ENCODE assay signal across 24 cellular contexts in the genomic region with DNA sequence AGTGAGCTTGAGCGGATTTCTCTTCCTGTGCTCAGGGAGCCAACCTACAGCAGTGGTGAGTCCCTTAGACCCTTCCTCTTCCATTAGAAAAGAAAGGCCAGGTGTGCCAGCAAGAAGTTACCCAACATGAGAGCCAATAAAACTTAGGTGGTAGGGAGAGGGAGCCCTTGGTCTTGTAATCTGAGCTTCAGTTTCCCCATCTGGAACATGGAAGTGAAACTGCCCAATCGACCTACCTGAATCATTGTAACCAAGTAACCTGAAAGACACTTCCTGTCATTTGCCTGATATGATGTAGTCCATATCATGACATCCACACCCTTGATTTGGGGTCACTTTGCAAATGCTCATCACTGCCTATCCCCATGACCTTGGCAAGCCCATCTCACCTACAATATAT.
DNase-seq lines count a peak whose midpoint lies in the region; ATAC-seq, FAIRE-seq and TF ChIP-seq lines count a peak whose summit lies in the region.
"Had no signal": no experiment of that assay in that cellular context is flagged by ENCODE, and none has a peak within 500 bp of the region (broad histone marks: within the 10 kb centered on the region; RNA-seq: fewer than 3 reads in every experiment).

No MANE protein-coding gene starts in this region.

- no TSS peak for BruUV-seq in GM12878 (replicated peaks; lab: Mats Ljungman, UMichigan)

- H3K9me3 Mint-ChIP-seq in immature natural killer cell: no peaks in the 10 kb centered on the region
- H3K9me3 Mint-ChIP-seq: activated naive CD4-positive, alpha-beta T cell treated with anti-CD3 and anti-CD28 coated beads, Interleukin-2, amount 10 ng/mL, durations not matched to agents 7 days and 5 days; central memory CD8-positive, alpha-beta T cell had no signal

- no peak for TF ChIP-seq POLR2A in GM12878 (IDR thresholded peaks at IDR 0.05; ENCODE audit: low read depth, low read length)

- FAIRE-seq in GM12878 (lab: Jason Lieb, UNC): peak; percentile 95
- FAIRE-seq: A204.1, frontal cortex had no signal

- POLR2A ChIA-PET in GM12878 (lab: Charles Lee): no interaction called here

- no peak for TF ChIP-seq CTCF in GM12878 (IDR thresholded peaks at IDR 0.05 in 2 of 3, conservative IDR thresholded peaks at IDR 0.05 in 1 of 3; ENCODE audit: control insufficient read depth in 2 of 3, extremely low read depth in 1 of 3, insufficient read depth in 1 of 3, low read depth in 3 of 3, low read length in 3 of 3)

- peaks cover 0 to 2% of the 10 kb centered on the region in 2 donors for H3K4me1 Mint-ChIP-seq in immature natural killer cell
- H3K4me1 Mint-ChIP-seq: central memory CD8-positive, alpha-beta T cell had no signal

- no peaks in the 10 kb centered on the region for H4K20me1 ChIP-seq in GM12878 (ENCODE audit: control insufficient read depth, insufficient read depth)
- H4K20me1 ChIP-seq: BLaER1 had no signal

- H3K79me2 ChIP-seq in GM12878 (ENCODE audit: control insufficient read depth, insufficient read depth, low read length): no peaks in the 10 kb centered on the region

- CTCF ChIA-PET in GM12878 (lab: Yijun Ruan, JAX): interaction anchor here (1.5 kb wide), 1 partner anchor 61 kb away, joined by 12 read pairs; no protein-coding TSS in a partner anchor

- H3K4me3 Mint-ChIP-seq in immature natural killer cell: no peak overlapping the region
- H3K4me3 Mint-ChIP-seq: activated naive CD4-positive, alpha-beta T cell treated with anti-CD3 and anti-CD28 coated beads, Interleukin-2, amount 10 ng/mL, durations not matched to agents 7 days and 5 days; central memory CD8-positive, alpha-beta T cell had no signal

- in situ Hi-C loops in GM12878 (cut with MboI): no loop called here

- ATAC-seq in GM12878 (peak; percentile 81), HG02981 (IDR thresholded peaks at IDR 0.05; ENCODE audit: unreplicated experiment) (no peak)

- H3K36me3 Mint-ChIP-seq in immature natural killer cell: no peaks in the 10 kb centered on the region
- H3K36me3 Mint-ChIP-seq: activated naive CD4-positive, alpha-beta T cell treated with anti-CD3 and anti-CD28 coated beads, Interleukin-2, amount 10 ng/mL, durations not matched to agents 7 days and 5 days had no signal

- DNase-seq in NOMO-1 treated with DMSO at 0.1 percent for 48 hours (lab: John Stamatoyannopoulos, UW; ENCODE audit: unreplicated experiment) (peak; percentile 24), NOMO-1 treated with dmso at 0.1 percent for 144 hours (lab: John Stamatoyannopoulos, UW; ENCODE audit: unreplicated experiment) (no peak), NCI-H510A (lab: John Stamatoyannopoulos, UW) (peak; percentile 36), GM12878 (ENCODE audit: low read depth, low spot score) (no peak), NCI-H526 (lab: John Stamatoyannopoulos, UW) (no peak), immature natural killer cell (no peak), NCI-H2081 treated with DMSO at 0.1 percent for 48 hours (lab: John Stamatoyannopoulos, UW) (no peak)
- DNase-seq: activated CD4-positive, CD25-positive, alpha-beta regulatory T cell treated with anti-CD3 and anti-CD28 coated beads, Interleukin-2, amount 50 U/mL, for 72 hours; activated naive CD4-positive, alpha-beta T cell treated with anti-CD3 and anti-CD28 coated beads, Interleukin-2, amount 10 ng/mL, durations not matched to agents 7 days and 5 days; activated T-cell treated with anti-CD3 and anti-CD28 coated beads, Interleukin-2, amount 50 U/mL, for 48 hours; aorta; DMS 273 treated with DMSO at 0.1 percent for 48 hours; dorsolateral prefrontal cortex; erythroblast; Kasumi-1; NCI-H1105; retina; substantia nigra; T1000 had no signal

- peak; percentile 28; the same call in 1 of the 2 replicates for TF ChIP-seq RAD21 in GM12878 (IDR thresholded peaks at IDR 0.05; ENCODE audit: insufficient read depth, low read depth, low read length)

- H3K4me1 ChIP-seq in GM12878 (ENCODE audit: control insufficient read depth, insufficient read depth, low read length): no peaks in the 10 kb centered on the region

- no peak overlapping the region for H3K4me2 ChIP-seq in GM12878 (ENCODE audit: control insufficient read depth, insufficient read depth)
- H3K4me2 ChIP-seq: BLaER1 had no signal

- no peak overlapping the region for H3K9ac ChIP-seq in GM12878 (ENCODE audit: control insufficient read depth, insufficient read depth, low read length)
- H3K9ac ChIP-seq: BLaER1 had no signal

- H3K36me3 ChIP-seq in GM12878 (ENCODE audit: control insufficient read depth in 2 of 2, insufficient read depth in 2 of 2, low read length in 1 of 2): no peaks in the 10 kb centered on the region
- H3K36me3 ChIP-seq: BLaER1 had no signal

- WGBS in GM12878 (ENCODE audit: insufficient coverage, insufficient replicate concordance, low lambda C conversion rate, missing lambda C conversion rate): 52% methylated on average over 2 of the region's 2 CpGs

- no peaks in the 10 kb centered on the region for H3K9me3 ChIP-seq in GM12878 (replicated peaks; ENCODE audit: control insufficient read depth, insufficient read depth, low read length)
- H3K9me3 ChIP-seq: BLaER1 had no signal

- H3K27me3 Mint-ChIP-seq in immature natural killer cell (ENCODE audit: low read depth in 3 of 3): peaks cover 2 to 8% (median 3%) of the 10 kb centered on the region in 3 donors
- H3K27me3 Mint-ChIP-seq: central memory CD8-positive, alpha-beta T cell had no signal

- intact Hi-C loops in GM12878 (cut with micrococcal nuclease; ENCODE audit: unreplicated experiment): no loop called here

- H3K27ac ChIP-seq in GM12878 (ENCODE audit: control insufficient read depth, insufficient read depth): no peak overlapping the region
- H3K27ac ChIP-seq: BLaER1, dorsolateral prefrontal cortex had no signal

- SMC1A ChIA-PET in GM12878 (lab: Charles Lee; ENCODE audit: uncharacterized antibody, unreplicated experiment): interaction anchor here (1.2 to 1.8 kb wide), 2 partner anchors 57 to 59 kb away, joined by 3 to 7 read pairs; no protein-coding TSS in a partner anchor

- H3K27ac Mint-ChIP-seq in immature natural killer cell: no peak overlapping the region
- H3K27ac Mint-ChIP-seq: activated naive CD4-positive, alpha-beta T cell treated with anti-CD3 and anti-CD28 coated beads, Interleukin-2, amount 10 ng/mL, durations not matched to agents 7 days and 5 days had no signal

- no peak for TF ChIP-seq EP300 in GM12878 (IDR thresholded peaks at IDR 0.05; ENCODE audit: borderline replicate concordance in 1 of 2, control insufficient read depth in 1 of 2, low read depth in 2 of 2, low read length in 2 of 2)

- RAD21 ChIA-PET in GM12878 (lab: Charles Lee; ENCODE audit: unreplicated experiment): interaction anchor here (0.7 to 1.8 kb wide), 3 partner anchors 51 to 305 kb away, joined by 3 read pairs; no protein-coding TSS in a partner anchor

- H2AFZ ChIP-seq in GM12878 (ENCODE audit: control insufficient read depth, low read depth, low read length): no peak overlapping the region

- peaks cover 0 to 1% of the 10 kb centered on the region in 2 experiments; a peak in 2 of 4 replicates for H3K27me3 ChIP-seq in GM12878 (replicated peaks in 1 of 2; ENCODE audit: control insufficient read depth in 2 of 2, insufficient read depth in 2 of 2, low read length in 1 of 2)
- H3K27me3 ChIP-seq: BLaER1, dorsolateral prefrontal cortex had no signal

- H3K4me3 ChIP-seq in GM12878: no peak overlapping the region
- H3K4me3 ChIP-seq: BLaER1, dorsolateral prefrontal cortex had no signal

TF ChIP-seq in GM12878, 131 proteins besides CTCF, POLR2A, EP300 and RAD21 (continues in another document):
- TF ChIP-seq, protein P1, sequence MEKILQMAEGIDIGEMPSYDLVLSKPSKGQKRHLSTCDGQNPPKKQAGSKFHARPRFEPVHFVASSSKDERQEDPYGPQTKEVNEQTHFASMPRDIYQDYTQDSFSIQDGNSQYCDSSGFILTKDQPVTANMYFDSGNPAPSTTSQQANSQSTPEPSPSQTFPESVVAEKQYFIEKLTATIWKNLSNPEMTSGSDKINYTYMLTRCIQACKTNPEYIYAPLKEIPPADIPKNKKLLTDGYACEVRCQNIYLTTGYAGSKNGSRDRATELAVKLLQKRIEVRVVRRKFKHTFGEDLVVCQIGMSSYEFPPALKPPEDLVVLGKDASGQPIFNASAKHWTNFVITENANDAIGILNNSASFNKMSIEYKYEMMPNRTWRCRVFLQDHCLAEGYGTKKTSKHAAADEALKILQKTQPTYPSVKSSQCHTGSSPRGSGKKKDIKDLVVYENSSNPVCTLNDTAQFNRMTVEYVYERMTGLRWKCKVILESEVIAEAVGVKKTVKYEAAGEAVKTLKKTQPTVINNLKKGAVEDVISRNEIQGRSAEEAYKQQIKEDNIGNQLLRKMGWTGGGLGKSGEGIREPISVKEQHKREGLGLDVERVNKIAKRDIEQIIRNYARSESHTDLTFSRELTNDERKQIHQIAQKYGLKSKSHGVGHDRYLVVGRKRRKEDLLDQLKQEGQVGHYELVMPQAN (conservative IDR thresholded peaks at IDR 0.05): no peak
- TF ChIP-seq ETV6 (conservative IDR thresholded peaks at IDR 0.05 in 1 of 2, IDR thresholded peaks at IDR 0.05 in 1 of 2; ENCODE audit: borderline replicate concordance in 1 of 2, low read depth in 1 of 2): peak in 1 of 2 experiments; percentile 29; a peak in 1 of 4 replicates
- TF ChIP-seq DPF2 (IDR thresholded peaks at IDR 0.05): no peak

Comparison
In these comparisons a context has a peak if more than half of its experiments do, and no peak if none do; other contexts are left out.
1. DNase-seq: peak in NOMO-1 treated with DMSO at 0.1 percent for 48 hours (single experiment) and NCI-H510A (single experiment); none in NOMO-1 treated with dmso at 0.1 percent for 144 hours (single experiment), GM12878 (single experiment), NCI-H526 (0 of 2), immature natural killer cell (0 of 3) and NCI-H2081 treated with DMSO at 0.1 percent for 48 hours (single experiment).